In the genomic region with DNA sequence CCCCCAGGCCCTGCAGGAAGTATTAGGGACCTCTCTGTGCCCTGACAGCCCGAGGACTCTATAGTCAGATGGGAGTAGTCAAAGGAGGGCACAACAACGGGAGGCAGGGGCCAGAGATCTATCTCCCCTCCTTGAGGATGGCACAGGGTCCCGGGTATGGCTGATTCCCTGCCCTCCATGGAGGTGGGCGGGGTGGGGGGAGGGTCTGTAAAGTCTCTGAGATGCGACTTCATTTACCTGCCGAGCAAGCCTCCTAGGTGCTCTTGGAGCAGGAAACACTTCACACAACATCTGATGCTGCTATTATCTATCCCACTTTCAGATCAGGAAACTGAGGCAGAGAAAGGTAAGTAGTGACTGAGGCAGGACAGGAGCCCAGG, we compare ENCODE assay signal across 10 cellular contexts. TPM values are rescaled to one million over a fixed set of nuclear protein-coding genes. Genes with fewer than 3 reads are reported as not detected.
A peak's percentile ranks its signal among the peaks of the same experiment; 100 is the strongest.
DNase-seq lines count a peak whose midpoint lies in the region; ATAC-seq and TF ChIP-seq lines count a peak whose summit lies in the region.
"Had no signal": no experiment of that assay in that cellular context is flagged by ENCODE, and none has a peak within 500 bp of the region (broad histone marks: within the 10 kb centered on the region; RNA-seq: fewer than 3 reads in every experiment).

No MANE protein-coding gene starts in this region.

- TF ChIP-seq CTCF in Calu3 (IDR thresholded peaks at IDR 0.05; ENCODE audit: unreplicated experiment) (no peak), gastrocnemius medialis (IDR thresholded peaks at IDR 0.05 in 4 of 5, conservative IDR thresholded peaks at IDR 0.05 in 1 of 5) (no peak), mucosa of descending colon (IDR thresholded peaks at IDR 0.05) (no peak)

- DNase-seq in Calu3 (no peak), gastrocnemius medialis (no peak), OCI-M1 (lab: John Stamatoyannopoulos, UW) (no peak), NCI-H345 treated with DMSO at 0.1 percent for 48 hours (lab: John Stamatoyannopoulos, UW; ENCODE audit: unreplicated experiment) (no peak), mucosa of descending colon (no peak), DMS53 (lab: John Stamatoyannopoulos, UW) (no peak)
- DNase-seq: NK-92 treated with Interleukin-12 subunit alpha and Interleukin-12 subunit beta, amount 100 ng/mL, for 24 hours had no signal

- no peak for ATAC-seq in gastrocnemius medialis
- no peak for ATAC-seq in mucosa of descending colon

- no peak for TF ChIP-seq POLR2A in gastrocnemius medialis (IDR thresholded peaks at IDR 0.05)

- TSS peak; percentile 71 for BruUV-seq in Calu3 (replicated peaks; lab: Mats Ljungman, UMichigan)

- H3K9me3 Mint-ChIP-seq in Calu3 (ENCODE audit: low read depth, unreplicated experiment): no peaks in the 10 kb centered on the region

- peaks cover 84% of the 10 kb centered on the region for H3K36me3 Mint-ChIP-seq in Calu3 (ENCODE audit: insufficient read depth, unreplicated experiment)

- H3K27me3 ChIP-seq in gastrocnemius medialis: peaks cover 17 to 28% (median 23%) of the 10 kb centered on the region in 3 donors

- peak overlapping the region; percentile 87 for H3K4me3 Mint-ChIP-seq in Calu3 (ENCODE audit: low read depth, unreplicated experiment)

- H3K9me3 ChIP-seq in iPS-18c (ENCODE audit: control insufficient read depth, insufficient read depth, low read length) (no peaks in the 10 kb centered on the region), gastrocnemius medialis (no peaks in the 10 kb centered on the region), mucosa of descending colon (no peaks in the 10 kb centered on the region)

- no peaks in the 10 kb centered on the region for H3K27me3 Mint-ChIP-seq in Calu3 (ENCODE audit: unreplicated experiment)

- H3K4me1 ChIP-seq in gastrocnemius medialis (peaks cover 19% of the 10 kb centered on the region in 2 donors), mucosa of descending colon (ENCODE audit: low read depth) (peaks cover 38% of the 10 kb centered on the region)

- peaks cover 73% of the 10 kb centered on the region for H3K4me1 Mint-ChIP-seq in Calu3 (ENCODE audit: low read depth, unreplicated experiment)

- H3K27ac Mint-ChIP-seq in Calu3 (ENCODE audit: unreplicated experiment): peak overlapping the region; percentile 90

- CTCF ChIA-PET in Calu3 (lab: Charles Lee): interaction anchor here (1.2 to 1.3 kb wide), 2 partner anchors 10 to 18 kb away, joined by 3 to 6 read pairs; no protein-coding TSS in a partner anchor

- H3K27ac ChIP-seq in angular gyrus (ENCODE audit: low read depth, low read length): peak overlapping the region; percentile 95
- peak overlapping the region; percentile 77 to 91 (median 86) for H3K27ac ChIP-seq in gastrocnemius medialis

- H3K36me3 ChIP-seq in gastrocnemius medialis: no peaks in the 10 kb centered on the region
- H3K36me3 ChIP-seq in mucosa of descending colon (ENCODE audit: low read depth): no peaks in the 10 kb centered on the region

- H3K4me3 ChIP-seq in iPS-18c (ENCODE audit: insufficient read depth, low read depth, low read length): peak overlapping the region; percentile 38; the same call in 1 of the 2 replicates
- H3K4me3 ChIP-seq in gastrocnemius medialis: peak overlapping the region in 3 of 4 donors; percentile 19 to 63 (median 52)
- H3K4me3 ChIP-seq in mucosa of descending colon: no peak overlapping the region

- in situ Hi-C loops in gastrocnemius medialis (cut with MboI; ENCODE audit: low sequenced_read_pairs in 4 of 4): no loop called here

- intact Hi-C loops in Calu3 (cut with micrococcal nuclease; ENCODE audit: unreplicated experiment): no loop called here
- intact Hi-C loops in gastrocnemius medialis (cut with DNase I; ENCODE audit: low total_unique reads): no loop called here
- intact Hi-C loops in mucosa of descending colon (cut with DNase I, micrococcal nuclease): no loop called here

RNA-seq across cellular contexts. Expression of gene CDC42EP1, which starts 0.8 kb away (rescaled TPM):
- total RNA-seq in Calu3 (2022) (156 and 162 TPM in 2 replicates), gastrocnemius medialis (1 to 10 TPM; 5.6 to 8.8 (median 6.8) TPM), mucosa of descending colon (10 to 100 TPM; 31.5 to 52.0 (median 48.2) TPM)

RNA-seq across cellular contexts. Expression of gene LGALS2, which starts 20.4 kb away (rescaled TPM):
- total RNA-seq in Calu3 (2022): 0.90 and 1.2 TPM in 2 replicates
- total RNA-seq in gastrocnemius medialis: not detected
- total RNA-seq in mucosa of descending colon: 10 to 100 TPM; 10.7 to 93.5 (median 23.1) TPM
- total RNA-seq: G401 had no signal

RNA-seq across cellular contexts. Expression of gene CARD10, which starts 40.3 kb away (rescaled TPM):
- total RNA-seq in Calu3 (2022) (40.5 and 49.2 TPM in 2 replicates), gastrocnemius medialis (1 to 10 TPM; 2.6 to 5.7 (median 4.4) TPM), mucosa of descending colon (10 to 100 TPM; 43.3 to 74.1 (median 60.5) TPM)

RNA-seq across cellular contexts. Expression of gene GGA1, which starts 49.1 kb away (rescaled TPM):
- total RNA-seq in Calu3 (2022): 89.8 and 95.3 TPM in 2 replicates
- total RNA-seq in gastrocnemius medialis: 10 to 100 TPM; 39.0 to 48.8 (median 45.0) TPM
- total RNA-seq in mucosa of descending colon: 10 to 100 TPM; 70.4 to 79.0 (median 74.3) TPM
